1 cellular context compared by ENCODE assay signal in genomic region chr11:126654886-126655806, GRCh38.
TF ChIP-seq lines count a peak whose summit lies in the region.

No MANE protein-coding gene starts in this region.

TF ChIP-seq in GM23338, 12 proteins besides CTCF, POLR2A, EP300 and RAD21 (continued from another document):
- no peak for TF ChIP-seq ZNF462 (CRISPR knock-in tag; IDR thresholded peaks at IDR 0.05)
- TF ChIP-seq CREB1 (CRISPR knock-in tag; IDR thresholded peaks at IDR 0.05; ENCODE audit: low read depth), result no peak
- TF ChIP-seq ZNF114 (CRISPR knock-in tag; IDR thresholded peaks at IDR 0.05), result no peak
- no peak for TF ChIP-seq JUNB (IDR thresholded peaks at IDR 0.05; ENCODE audit: unreplicated experiment)
- no peak for TF ChIP-seq EZH2phosphoT487 (IDR thresholded peaks at IDR 0.05; ENCODE audit: unreplicated experiment)
- no peak for TF ChIP-seq NANOG (IDR thresholded peaks at IDR 0.05; ENCODE audit: borderline replicate concordance)
- TF ChIP-seq POLR2AphosphoS5 (IDR thresholded peaks at IDR 0.05; ENCODE audit: low read depth), result no peak
- no peak for TF ChIP-seq ZNF331 (CRISPR knock-in tag; IDR thresholded peaks at IDR 0.05; ENCODE audit: low read depth)
